ENCODE assay signal across 8 cellular contexts in the genomic region with DNA sequence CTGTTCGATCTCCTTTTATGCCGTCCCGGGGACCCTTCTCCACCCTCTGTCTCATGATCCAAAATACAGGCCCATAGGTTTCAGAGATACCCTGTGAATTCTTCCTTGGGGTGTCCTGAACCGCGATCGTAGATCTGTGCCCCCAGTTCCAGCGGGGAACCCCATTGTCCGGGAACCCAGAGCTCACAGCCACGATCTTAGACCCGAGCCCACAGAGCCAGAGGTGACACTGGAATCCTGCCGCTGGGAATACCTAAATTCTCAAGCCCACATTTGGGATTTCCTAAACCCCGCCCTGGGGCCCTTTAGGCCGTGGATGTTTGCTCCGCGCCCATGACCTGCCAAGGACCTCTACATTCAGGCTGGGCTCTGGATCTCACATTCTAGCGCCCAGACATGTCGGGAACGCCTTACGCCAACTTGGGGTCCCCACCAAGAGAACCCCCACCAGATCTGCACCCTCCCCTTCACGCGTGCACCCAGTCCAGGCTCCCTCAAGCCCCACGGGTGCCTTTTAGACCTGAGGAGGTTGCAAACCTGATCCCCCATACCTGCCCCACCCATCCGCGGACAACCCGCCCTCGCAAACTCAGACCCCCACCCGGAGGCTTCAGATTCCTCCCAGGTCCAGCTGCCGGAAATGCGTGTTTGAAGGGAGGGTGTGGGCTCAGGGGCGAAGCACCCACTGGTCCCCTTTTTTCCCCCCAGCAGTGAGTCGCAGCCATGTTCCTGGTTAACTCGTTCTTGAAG. TPM values are rescaled to one million over a fixed set of nuclear protein-coding genes. Genes with fewer than 3 reads are reported as not detected.
DNase-seq lines count a peak whose midpoint lies in the region; ATAC-seq, FAIRE-seq and TF ChIP-seq lines count a peak whose summit lies in the region.

No MANE protein-coding gene starts in this region.

- peak; percentile 36 to 54 for ATAC-seq in A549
- ATAC-seq in activated naive CD8-positive, alpha-beta T cell treated with anti-CD3 and anti-CD28 coated beads, Interleukin-2, amount 50 U/mL, for 24 hours = peak; percentile 26
- peak; percentile 6 to 27 (median 16) for ATAC-seq in heart right ventricle

- peak overlapping the region; percentile 93 to 95 for H3K27ac ChIP-seq in A549
- peak overlapping the region; percentile 89 to 100 (median 99) for H3K27ac ChIP-seq in heart right ventricle
- H3K27ac ChIP-seq in prostate gland = peak overlapping the region; percentile 92 to 96

- no peak for TF ChIP-seq RAD21 in A549 (conservative IDR thresholded peaks at IDR 0.05 in 1 of 2, IDR thresholded peaks at IDR 0.05 in 1 of 2)

- DNase-seq in A549 (ENCODE audit: low read depth in 1 of 2, low spot score in 1 of 2) (peak; percentile 89 to 96), GM12892 (ENCODE audit: insufficient read length) (peak; percentile 72), HuH-7.5 (ENCODE audit: low spot score) (peak; percentile 76), RKO (ENCODE audit: low spot score) (peak; percentile 57), heart right ventricle (peak; percentile 38 to 64), prostate gland (ENCODE audit: low spot score) (peak; percentile 30), occipital lobe (lab: John Stamatoyannopoulos, UW) (no peak)
- peak; percentile 66 for DNase-seq in activated naive CD8-positive, alpha-beta T cell treated with anti-CD3 and anti-CD28 coated beads, Interleukin-2, amount 50 U/mL, for 24 hours

- H3K9me3 ChIP-seq in A549 (no peaks in the 10 kb centered on the region), heart right ventricle (no peaks in the 10 kb centered on the region), prostate gland (no peaks in the 10 kb centered on the region)

- H3K27me3 ChIP-seq in heart right ventricle (no peaks in the 10 kb centered on the region), prostate gland (replicated peaks; ENCODE audit: insufficient read depth) (no peaks in the 10 kb centered on the region)

- H3K4me2 ChIP-seq in A549 = peak overlapping the region; percentile 69

- no peaks in the 10 kb centered on the region for H3K27me3 Mint-ChIP-seq in activated naive CD8-positive, alpha-beta T cell treated with anti-CD3 and anti-CD28 coated beads, Interleukin-2, amount 50 U/mL, for 24 hours

- H3K4me1 Mint-ChIP-seq in activated naive CD8-positive, alpha-beta T cell treated with anti-CD3 and anti-CD28 coated beads, Interleukin-2, amount 50 U/mL, for 24 hours = peaks cover 18% of the 10 kb centered on the region

- TF ChIP-seq POLR2A in A549 (IDR thresholded peaks at IDR 0.05; ENCODE audit: low read length) (peak; percentile 21), GM12892 (IDR thresholded peaks at IDR 0.05; ENCODE audit: low read depth, low read length) (peak; percentile 54; the same call in 1 of the 2 replicates), prostate gland (IDR thresholded peaks at IDR 0.05) (no peak)

- H3K9me3 Mint-ChIP-seq in activated naive CD8-positive, alpha-beta T cell treated with anti-CD3 and anti-CD28 coated beads, Interleukin-2, amount 50 U/mL, for 24 hours = no peaks in the 10 kb centered on the region

- peaks cover 18% of the 10 kb centered on the region for H3K36me3 Mint-ChIP-seq in activated naive CD8-positive, alpha-beta T cell treated with anti-CD3 and anti-CD28 coated beads, Interleukin-2, amount 50 U/mL, for 24 hours (ENCODE audit: low read depth)

- peak overlapping the region; percentile 94 for H3K4me3 Mint-ChIP-seq in activated naive CD8-positive, alpha-beta T cell treated with anti-CD3 and anti-CD28 coated beads, Interleukin-2, amount 50 U/mL, for 24 hours

- peak overlapping the region; percentile 75 for H3K4me3 ChIP-seq in A549
- peak overlapping the region; percentile 73 to 99 (median 88) for H3K4me3 ChIP-seq in heart right ventricle
- peak overlapping the region; percentile 59 to 87 for H3K4me3 ChIP-seq in prostate gland

- POLR2A ChIA-PET in A549 (lab: Yijun Ruan, JAX) = interaction anchor here (0.6 to 2.0 kb wide), 9 partner anchors 9 to 131 kb away, joined by 3 to 57 read pairs (median 5); a partner anchor contains a TSS

- CTCF ChIA-PET in A549 (lab: Yijun Ruan, JAX) = interaction anchor here (0.8 to 6.7 kb wide), 7 partner anchors 10 to 39 kb away, joined by 3 to 75 read pairs (median 5); no protein-coding TSS in a partner anchor

- intact Hi-C loops in heart right ventricle (cut with DNase I) = loop anchor here in 1 of 10 donors (1.0 kb wide), 1 partner anchor 29 kb away; no protein-coding TSS in a partner anchor
- intact Hi-C loops in prostate gland (cut with DNase I) = no loop called here

- WGBS in A549 (ENCODE audit: missing lambda C conversion rate) = 2% methylated on average over 26 of the region's 32 CpGs
- 0 to 1% methylated on average over 31 to 32 of the region's 32 CpGs for WGBS in heart right ventricle, 2 donors
- WGBS in prostate gland = under 1% methylated on average over 32 of the region's 32 CpGs

- TF ChIP-seq CTCF in A549 (IDR thresholded peaks at IDR 0.05) (no peak), heart right ventricle (IDR thresholded peaks at IDR 0.05) (no peak), prostate gland (IDR thresholded peaks at IDR 0.05) (no peak)

- H3K4me1 ChIP-seq in A549 (peaks cover 37% of the 10 kb centered on the region), heart right ventricle (peaks cover 0 to 34% (median 21%) of the 10 kb centered on the region in 9 donors), prostate gland (replicated peaks) (peaks cover 12% of the 10 kb centered on the region)

- H3K27ac Mint-ChIP-seq in activated naive CD8-positive, alpha-beta T cell treated with anti-CD3 and anti-CD28 coated beads, Interleukin-2, amount 50 U/mL, for 24 hours = peak overlapping the region; percentile 95

- TF ChIP-seq EP300 in A549 (IDR thresholded peaks at IDR 0.05) = no peak

- FAIRE-seq in A549 (lab: Jason Lieb, UNC) = no peak
- no peak for FAIRE-seq in GM12892 (lab: Jason Lieb, UNC)

- H3K36me3 ChIP-seq in heart right ventricle = peaks cover 2 to 41% (median 33%) of the 10 kb centered on the region in 9 donors
- peaks cover 3 to 6% of the 10 kb centered on the region in 2 donors for H3K36me3 ChIP-seq in prostate gland

TF ChIP-seq in A549, 52 proteins besides CTCF, POLR2A, EP300 and RAD21 (continues in another document):
- TF ChIP-seq, protein P1, sequence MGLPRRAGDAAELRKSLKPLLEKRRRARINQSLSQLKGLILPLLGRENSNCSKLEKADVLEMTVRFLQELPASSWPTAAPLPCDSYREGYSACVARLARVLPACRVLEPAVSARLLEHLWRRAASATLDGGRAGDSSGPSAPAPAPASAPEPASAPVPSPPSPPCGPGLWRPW (IDR thresholded peaks at IDR 0.05) = no peak
- no peak for TF ChIP-seq HOXB13 (CRISPR knock-in tag; IDR thresholded peaks at IDR 0.05; ENCODE audit: low read depth)

RNA-seq across cellular contexts. Expression of a gene that starts 0.6 kb away (rescaled TPM):
- polyA plus RNA-seq in A549 (2011; rRNA removed) (1,014 and 1,236 TPM in 2 replicates), A549 (2017; fragmentation: RNase III; extraction: RNeasy Plus Mini Kit Qiagen cat#74134 plus additional on column Dnase treatment) (1,540 to 1,639 TPM (median 1,551 TPM) in 3 replicates), heart right ventricle (1,000 to 10,000 TPM in 1 of 2 donors, 100 to 1,000 TPM in 1; 745 to 1,027 TPM)
- 1,125 and 1,682 TPM in 2 replicates for polyA plus RNA-seq in A549 (2012; cell fraction: cytosol; rRNA removed)
- polyA plus RNA-seq in A549 (2012; cell fraction: nucleus; rRNA removed) = 829 and 1,189 TPM in 2 replicates
- 1,088 and 1,267 TPM in 2 replicates for polyA minus RNA-seq in A549 (2011; rRNA and poly(A)+ RNA removed)
- 328 TPM for polyA plus RNA-seq in GM12892 (2012; ENCODE audit: missing spikeins)
- total RNA-seq in heart right ventricle (1,000 to 10,000 TPM in 1 of 10 donors, 100 to 1,000 TPM in 9; 800 to 1,095 (median 894) TPM), prostate gland (100 to 1,000 TPM; 168 to 196 TPM), occipital lobe (103 TPM)

RNA-seq across cellular contexts. Expression of a gene that starts 11.8 kb away (rescaled TPM):
- polyA plus RNA-seq in A549 (2011; rRNA removed) = not detected in 2 replicates
- not detected in 2 replicates for polyA plus RNA-seq in A549 (2012; cell fraction: cytosol; rRNA removed)
- not detected in 2 replicates for polyA plus RNA-seq in A549 (2012; cell fraction: nucleus; rRNA removed)
- polyA plus RNA-seq in A549 (2017; fragmentation: RNase III; extraction: RNeasy Plus Mini Kit Qiagen cat#74134 plus additional on column Dnase treatment) = not detected in 3 replicates
- polyA minus RNA-seq in A549 (2011; rRNA and poly(A)+ RNA removed) = not detected in 2 replicates
- not detected for polyA plus RNA-seq in GM12892 (2012; ENCODE audit: missing spikeins)
- total RNA-seq in heart right ventricle = 1,000 to 10,000 TPM; 1,564 to 3,571 (median 2,793) TPM
- polyA plus RNA-seq in heart right ventricle = 1,000 to 10,000 TPM in 1 of 2 donors, 100 to 1,000 TPM in 1; 850 to 2,441 TPM
- total RNA-seq in prostate gland = 10 to 100 TPM in 1 of 2 donors, 1 to 10 TPM in 1; 6.5 to 28.8 TPM
- total RNA-seq in occipital lobe = 3.9 TPM

RNA-seq across cellular contexts. Expression of a gene that starts 25.2 kb away (rescaled TPM):
- 384 and 395 TPM in 2 replicates for polyA plus RNA-seq in A549 (2011; rRNA removed)
- polyA plus RNA-seq in A549 (2012; cell fraction: cytosol; rRNA removed) = 1,257 and 1,314 TPM in 2 replicates
- 726 and 838 TPM in 2 replicates for polyA plus RNA-seq in A549 (2012; cell fraction: nucleus; rRNA removed)
- 352 to 400 TPM (median 397 TPM) in 3 replicates for polyA plus RNA-seq in A549 (2017; fragmentation: RNase III; extraction: RNeasy Plus Mini Kit Qiagen cat#74134 plus additional on column Dnase treatment)
- 256 and 287 TPM in 2 replicates for polyA minus RNA-seq in A549 (2011; rRNA and poly(A)+ RNA removed)
- polyA plus RNA-seq in GM12892 (2012; ENCODE audit: missing spikeins) = 81.2 TPM
- 100 to 1,000 TPM in 4 of 10 donors, 10 to 100 TPM in 6; 73.0 to 134 (median 97.3) TPM for total RNA-seq in heart right ventricle
- polyA plus RNA-seq in heart right ventricle = 100 to 1,000 TPM; 142 to 193 TPM
- total RNA-seq in prostate gland = 100 to 1,000 TPM; 119 to 212 TPM
- total RNA-seq in occipital lobe = 373 TPM

RNA-seq across cellular contexts. Expression of a gene that starts 25.8 kb away (rescaled TPM):
- polyA plus RNA-seq in A549 (2011; rRNA removed) = 107 and 123 TPM in 2 replicates
- 490 and 587 TPM in 2 replicates for polyA plus RNA-seq in A549 (2012; cell fraction: cytosol; rRNA removed)
- polyA plus RNA-seq in A549 (2012; cell fraction: nucleus; rRNA removed) = 232 and 242 TPM in 2 replicates
- polyA plus RNA-seq in A549 (2017; fragmentation: RNase III; extraction: RNeasy Plus Mini Kit Qiagen cat#74134 plus additional on column Dnase treatment) = 264 to 284 TPM (median 277 TPM) in 3 replicates
- polyA minus RNA-seq in A549 (2011; rRNA and poly(A)+ RNA removed) = 379 and 495 TPM in 2 replicates
- 62.7 TPM for polyA plus RNA-seq in GM12892 (2012; ENCODE audit: missing spikeins)
- total RNA-seq in heart right ventricle = 100 to 1,000 TPM in 6 of 10 donors, 10 to 100 TPM in 4; 83.7 to 139 (median 105) TPM
- polyA plus RNA-seq in heart right ventricle = 100 to 1,000 TPM; 153 TPM
- total RNA-seq in prostate gland = 10 to 100 TPM; 45.6 to 56.7 TPM
- 64.7 TPM for total RNA-seq in occipital lobe

RNA-seq across cellular contexts. Expression of a gene that starts 29.5 kb away (rescaled TPM):
- polyA plus RNA-seq in A549 (2011; rRNA removed) = not detected in 2 replicates
- 0.43 and 0.70 TPM in 2 replicates for polyA plus RNA-seq in A549 (2012; cell fraction: cytosol; rRNA removed)
- 3.4 and 6.1 TPM in 2 replicates for polyA plus RNA-seq in A549 (2012; cell fraction: nucleus; rRNA removed)
- polyA plus RNA-seq in A549 (2017; fragmentation: RNase III; extraction: RNeasy Plus Mini Kit Qiagen cat#74134 plus additional on column Dnase treatment) = 0.14 to 0.63 TPM (median 0.31 TPM) in 3 replicates
- not detected in 2 replicates for polyA minus RNA-seq in A549 (2011; rRNA and poly(A)+ RNA removed)
- not detected for polyA plus RNA-seq in GM12892 (2012; ENCODE audit: missing spikeins)
- total RNA-seq in heart right ventricle = not detected
- not detected for polyA plus RNA-seq in heart right ventricle
- total RNA-seq in prostate gland = not detected
- not detected for total RNA-seq in occipital lobe

Comparison
In these comparisons a context has a peak if more than half of its experiments do, and no peak if none do; other contexts are left out.
1. RNA of a gene that starts 11.8 kb away (total RNA-seq): 1,564 to 3,571 TPM in heart right ventricle; 6.5 to 28.8 TPM in prostate gland and 3.9 TPM in occipital lobe (single experiment); every median in the first group is over 10 times any median in the second.
2. Peak in every context shown above with its lines, with median percentiles within 50 percentile points of each other: ATAC-seq, H3K27ac ChIP-seq and H3K4me3 ChIP-seq.